ENCODE assay signal across 19 cellular contexts in genomic region chr11:110049501-110050200, GRCh38.
"Had no signal": no experiment of that assay in that cellular context is flagged by ENCODE, and none has a peak within 500 bp of the region (broad histone marks: within the 10 kb centered on the region; RNA-seq: fewer than 3 reads in every experiment).

No MANE protein-coding gene starts in this region.

- FAIRE-seq: RCC 7860 had no signal

- H3K4me2 ChIP-seq: SK-N-SH had no signal

- DNase-seq: Karpas-422, KG1, MM.1S, NCI-H1092 treated with DMSO at 0.1 percent for 48 hours, NCI-H1436, NCI-H187, NCI-H2029, NCI-H2081 treated with DMSO at 0.1 percent for 48 hours, NCI-H2171, NCI-H226, NCI-H446, NCI-H510A, NCI-H524 treated with DMSO at 0.1 percent for 48 hours, NCI-H69, NCI-H774, RPMI8226, SHP77 had no signal

- H3K9ac ChIP-seq: SK-N-SH had no signal

- H3K9me3 ChIP-seq: SK-N-SH had no signal
